In genomic region chr14:34539407-34540180, GRCh38 we compare ENCODE assay signal across 1 cellular context.
TF ChIP-seq lines count a peak whose summit lies in the region.

A gene with protein sequence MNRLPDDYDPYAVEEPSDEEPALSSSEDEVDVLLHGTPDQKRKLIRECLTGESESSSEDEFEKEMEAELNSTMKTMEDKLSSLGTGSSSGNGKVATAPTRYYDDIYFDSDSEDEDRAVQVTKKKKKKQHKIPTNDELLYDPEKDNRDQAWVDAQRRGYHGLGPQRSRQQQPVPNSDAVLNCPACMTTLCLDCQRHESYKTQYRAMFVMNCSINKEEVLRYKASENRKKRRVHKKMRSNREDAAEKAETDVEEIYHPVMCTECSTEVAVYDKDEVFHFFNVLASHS (minus strand): TSS chr14:34539701. CDS start chr14:34539628, 73 bp downstream.

TF ChIP-seq in K562, 482 proteins besides CTCF, POLR2A, EP300 and RAD21 (continued from another document and continues in another):
- TF ChIP-seq, protein P1, sequence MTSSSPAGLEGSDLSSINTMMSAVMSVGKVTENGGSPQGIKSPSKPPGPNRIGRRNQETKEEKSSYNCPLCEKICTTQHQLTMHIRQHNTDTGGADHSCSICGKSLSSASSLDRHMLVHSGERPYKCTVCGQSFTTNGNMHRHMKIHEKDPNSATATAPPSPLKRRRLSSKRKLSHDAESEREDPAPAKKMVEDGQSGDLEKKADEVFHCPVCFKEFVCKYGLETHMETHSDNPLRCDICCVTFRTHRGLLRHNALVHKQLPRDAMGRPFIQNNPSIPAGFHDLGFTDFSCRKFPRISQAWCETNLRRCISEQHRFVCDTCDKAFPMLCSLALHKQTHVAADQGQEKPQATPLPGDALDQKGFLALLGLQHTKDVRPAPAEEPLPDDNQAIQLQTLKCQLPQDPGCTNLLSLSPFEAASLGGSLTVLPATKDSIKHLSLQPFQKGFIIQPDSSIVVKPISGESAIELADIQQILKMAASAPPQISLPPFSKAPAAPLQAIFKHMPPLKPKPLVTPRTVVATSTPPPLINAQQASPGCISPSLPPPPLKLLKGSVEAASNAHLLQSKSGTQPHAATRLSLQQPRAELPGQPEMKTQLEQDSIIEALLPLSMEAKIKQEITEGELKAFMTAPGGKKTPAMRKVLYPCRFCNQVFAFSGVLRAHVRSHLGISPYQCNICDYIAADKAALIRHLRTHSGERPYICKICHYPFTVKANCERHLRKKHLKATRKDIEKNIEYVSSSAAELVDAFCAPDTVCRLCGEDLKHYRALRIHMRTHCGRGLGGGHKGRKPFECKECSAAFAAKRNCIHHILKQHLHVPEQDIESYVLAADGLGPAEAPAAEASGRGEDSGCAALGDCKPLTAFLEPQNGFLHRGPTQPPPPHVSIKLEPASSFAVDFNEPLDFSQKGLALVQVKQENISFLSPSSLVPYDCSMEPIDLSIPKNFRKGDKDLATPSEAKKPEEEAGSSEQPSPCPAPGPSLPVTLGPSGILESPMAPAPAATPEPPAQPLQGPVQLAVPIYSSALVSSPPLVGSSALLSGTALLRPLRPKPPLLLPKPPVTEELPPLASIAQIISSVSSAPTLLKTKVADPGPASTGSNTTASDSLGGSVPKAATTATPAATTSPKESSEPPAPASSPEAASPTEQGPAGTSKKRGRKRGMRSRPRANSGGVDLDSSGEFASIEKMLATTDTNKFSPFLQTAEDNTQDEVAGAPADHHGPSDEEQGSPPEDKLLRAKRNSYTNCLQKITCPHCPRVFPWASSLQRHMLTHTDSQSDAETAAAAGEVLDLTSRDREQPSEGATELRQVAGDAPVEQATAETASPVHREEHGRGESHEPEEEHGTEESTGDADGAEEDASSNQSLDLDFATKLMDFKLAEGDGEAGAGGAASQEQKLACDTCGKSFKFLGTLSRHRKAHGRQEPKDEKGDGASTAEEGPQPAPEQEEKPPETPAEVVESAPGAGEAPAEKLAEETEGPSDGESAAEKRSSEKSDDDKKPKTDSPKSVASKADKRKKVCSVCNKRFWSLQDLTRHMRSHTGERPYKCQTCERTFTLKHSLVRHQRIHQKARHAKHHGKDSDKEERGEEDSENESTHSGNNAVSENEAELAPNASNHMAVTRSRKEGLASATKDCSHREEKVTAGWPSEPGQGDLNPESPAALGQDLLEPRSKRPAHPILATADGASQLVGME (CRISPR knock-in tag; IDR thresholded peaks at IDR 0.05) = no peak
- TF ChIP-seq FOSL1 (tag; conservative IDR thresholded peaks at IDR 0.05) = 0 out of 2 replicates have a peak, but pooled peaks have one; percentile 8
- no peak for TF ChIP-seq ZNF655 (CRISPR knock-in tag; IDR thresholded peaks at IDR 0.05)
- TF ChIP-seq PML (IDR thresholded peaks at IDR 0.05; ENCODE audit: low read length) = peak; percentile 62; the same call in 1 of the 2 replicates
- TF ChIP-seq ZFP91 (CRISPR knock-in tag; IDR thresholded peaks at IDR 0.05) = no peak
- TF ChIP-seq LEF1 (IDR thresholded peaks at IDR 0.05) = no peak
- TF ChIP-seq GTF2F1 (IDR thresholded peaks at IDR 0.05; ENCODE audit: low read depth, low read length) = no peak
- TF ChIP-seq NFIC (IDR thresholded peaks at IDR 0.05) = no peak
- TF ChIP-seq TAF15 (IDR thresholded peaks at IDR 0.05; ENCODE audit: low read depth, low read length) = no peak
- no peak for TF ChIP-seq ZNF445 (CRISPR knock-in tag; IDR thresholded peaks at IDR 0.05; ENCODE audit: low read depth)
- peak; percentile 74 for TF ChIP-seq FOXJ2 (tag; IDR thresholded peaks at IDR 0.05)
- TF ChIP-seq, protein P2, sequence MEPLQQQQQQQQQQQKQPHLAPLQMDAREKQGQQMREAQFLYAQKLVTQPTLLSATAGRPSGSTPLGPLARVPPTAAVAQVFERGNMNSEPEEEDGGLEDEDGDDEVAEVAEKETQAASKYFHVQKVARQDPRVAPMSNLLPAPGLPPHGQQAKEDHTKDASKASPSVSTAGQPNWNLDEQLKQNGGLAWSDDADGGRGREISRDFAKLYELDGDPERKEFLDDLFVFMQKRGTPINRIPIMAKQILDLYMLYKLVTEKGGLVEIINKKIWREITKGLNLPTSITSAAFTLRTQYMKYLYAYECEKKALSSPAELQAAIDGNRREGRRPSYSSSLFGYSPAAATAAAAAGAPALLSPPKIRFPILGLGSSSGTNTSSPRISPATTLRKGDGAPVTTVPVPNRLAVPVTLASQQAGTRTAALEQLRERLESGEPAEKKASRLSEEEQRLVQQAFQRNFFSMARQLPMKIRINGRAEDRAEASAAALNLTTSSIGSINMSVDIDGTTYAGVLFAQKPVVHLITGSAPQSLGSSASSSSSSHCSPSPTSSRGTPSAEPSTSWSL (CRISPR knock-in tag; IDR thresholded peaks at IDR 0.05; ENCODE audit: borderline replicate concordance) = no peak
- TF ChIP-seq MCM5 (IDR thresholded peaks at IDR 0.05; ENCODE audit: low read depth) = no peak
- peak; percentile 39; the same call in 1 of the 2 replicates for TF ChIP-seq MBD2 (IDR thresholded peaks at IDR 0.05; ENCODE audit: borderline replicate concordance, low read depth)
- TF ChIP-seq ZNF407 (IDR thresholded peaks at IDR 0.05; ENCODE audit: low read depth) = 0 out of 2 replicates have a peak, but pooled peaks have one; percentile 25
- TF ChIP-seq DPF2 (IDR thresholded peaks at IDR 0.05) = no peak
- no peak for TF ChIP-seq BRF1 (IDR thresholded peaks at IDR 0.05; ENCODE audit: borderline replicate concordance, extremely low read depth, insufficient read length)
- TF ChIP-seq, protein P3, sequence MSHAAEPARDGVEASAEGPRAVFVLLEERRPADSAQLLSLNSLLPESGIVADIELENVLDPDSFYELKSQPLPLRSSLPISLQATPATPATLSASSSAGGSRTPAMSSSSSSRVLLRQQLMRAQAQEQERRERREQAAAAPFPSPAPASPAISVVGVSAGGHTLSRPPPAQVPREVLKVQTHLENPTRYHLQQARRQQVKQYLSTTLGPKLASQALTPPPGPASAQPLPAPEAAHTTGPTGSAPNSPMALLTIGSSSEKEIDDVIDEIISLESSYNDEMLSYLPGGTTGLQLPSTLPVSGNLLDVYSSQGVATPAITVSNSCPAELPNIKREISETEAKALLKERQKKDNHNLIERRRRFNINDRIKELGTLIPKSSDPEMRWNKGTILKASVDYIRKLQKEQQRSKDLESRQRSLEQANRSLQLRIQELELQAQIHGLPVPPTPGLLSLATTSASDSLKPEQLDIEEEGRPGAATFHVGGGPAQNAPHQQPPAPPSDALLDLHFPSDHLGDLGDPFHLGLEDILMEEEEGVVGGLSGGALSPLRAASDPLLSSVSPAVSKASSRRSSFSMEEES (CRISPR knock-in tag; IDR thresholded peaks at IDR 0.05) = no peak
- no peak for TF ChIP-seq RBM15 (IDR thresholded peaks at IDR 0.05; ENCODE audit: insufficient read depth, low read length)
- TF ChIP-seq, protein P4, sequence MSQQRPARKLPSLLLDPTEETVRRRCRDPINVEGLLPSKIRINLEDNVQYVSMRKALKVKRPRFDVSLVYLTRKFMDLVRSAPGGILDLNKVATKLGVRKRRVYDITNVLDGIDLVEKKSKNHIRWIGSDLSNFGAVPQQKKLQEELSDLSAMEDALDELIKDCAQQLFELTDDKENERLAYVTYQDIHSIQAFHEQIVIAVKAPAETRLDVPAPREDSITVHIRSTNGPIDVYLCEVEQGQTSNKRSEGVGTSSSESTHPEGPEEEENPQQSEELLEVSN (IDR thresholded peaks at IDR 0.05; ENCODE audit: borderline replicate concordance in 1 of 2, extremely low read depth in 1 of 2, insufficient read depth in 1 of 2, insufficient read length in 1 of 2, low read depth in 1 of 2, low read length in 1 of 2, poor library complexity in 1 of 2, severe bottlenecking in 1 of 2) = peak in 1 of 2 experiments; percentile 17
- TF ChIP-seq CHCHD3 (CRISPR knock-in tag; IDR thresholded peaks at IDR 0.05) = no peak
- TF ChIP-seq PHB (CRISPR knock-in tag; IDR thresholded peaks at IDR 0.05) = no peak
- TF ChIP-seq SAFB (IDR thresholded peaks at IDR 0.05; ENCODE audit: borderline replicate concordance, low read depth, low read length) = no peak
- TF ChIP-seq, protein P5, sequence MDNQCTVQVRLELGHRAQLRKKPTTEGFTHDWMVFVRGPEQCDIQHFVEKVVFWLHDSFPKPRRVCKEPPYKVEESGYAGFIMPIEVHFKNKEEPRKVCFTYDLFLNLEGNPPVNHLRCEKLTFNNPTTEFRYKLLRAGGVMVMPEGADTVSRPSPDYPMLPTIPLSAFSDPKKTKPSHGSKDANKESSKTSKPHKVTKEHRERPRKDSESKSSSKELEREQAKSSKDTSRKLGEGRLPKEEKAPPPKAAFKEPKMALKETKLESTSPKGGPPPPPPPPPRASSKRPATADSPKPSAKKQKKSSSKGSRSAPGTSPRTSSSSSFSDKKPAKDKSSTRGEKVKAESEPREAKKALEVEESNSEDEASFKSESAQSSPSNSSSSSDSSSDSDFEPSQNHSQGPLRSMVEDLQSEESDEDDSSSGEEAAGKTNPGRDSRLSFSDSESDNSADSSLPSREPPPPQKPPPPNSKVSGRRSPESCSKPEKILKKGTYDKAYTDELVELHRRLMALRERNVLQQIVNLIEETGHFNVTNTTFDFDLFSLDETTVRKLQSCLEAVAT (IDR thresholded peaks at IDR 0.05) = no peak
- TF ChIP-seq ZNF23 (CRISPR knock-in tag; IDR thresholded peaks at IDR 0.05) = no peak
- no peak for TF ChIP-seq NONO (IDR thresholded peaks at IDR 0.05; ENCODE audit: low read depth in 2 of 2, low read length in 1 of 2)
